In genomic region chr1:214640431-214641213, GRCh38 we compare ENCODE assay signal across 16 cellular contexts. TPM values are rescaled to one million over a fixed set of nuclear protein-coding genes. Genes with fewer than 3 reads are reported as not detected.
DNase-seq lines count a peak whose midpoint lies in the region; ATAC-seq and TF ChIP-seq lines count a peak whose summit lies in the region.
"Had no signal": no experiment of that assay in that cellular context is flagged by ENCODE, and none has a peak within 500 bp of the region (broad histone marks: within the 10 kb centered on the region; RNA-seq: fewer than 3 reads in every experiment).

No MANE protein-coding gene starts in this region.

- POLR2A ChIA-PET in activated naive CD8-positive, alpha-beta T cell treated with anti-CD3 and anti-CD28 coated beads, Interleukin-2, amount 10 ng/mL, durations not matched to agents 7 days and 5 days (lab: Charles Lee), result no interaction called here

- no peaks in the 10 kb centered on the region for H3K27me3 Mint-ChIP-seq in activated naive CD8-positive, alpha-beta T cell treated with anti-CD3 and anti-CD28 coated beads, Interleukin-2, amount 10 ng/mL, durations not matched to agents 7 days and 5 days
- H3K27me3 Mint-ChIP-seq in activated naive CD8-positive, alpha-beta T cell treated with anti-CD3 and anti-CD28 coated beads for 36 hours, result no peaks in the 10 kb centered on the region
- no peaks in the 10 kb centered on the region; the same call in 1 of the 2 replicates for H3K27me3 Mint-ChIP-seq in HFFc6 (ENCODE audit: insufficient read depth)
- no peaks in the 10 kb centered on the region for H3K27me3 Mint-ChIP-seq in stimulated activated naive CD8-positive, alpha-beta T cell treated with anti-CD3 and anti-CD28 coated beads, Interleukin-15, amount 100 ng/mL, for 72 hours
- H3K27me3 Mint-ChIP-seq: B cell; CD4-positive, alpha-beta memory T cell had no signal

- no peaks in the 10 kb centered on the region for H3K27me3 ChIP-seq in effector memory CD4-positive, alpha-beta T cell (replicated peaks; ENCODE audit: control insufficient read depth, insufficient read depth, low read length, poor library complexity, severe bottlenecking)

- TF ChIP-seq CTCF in HFFc6 (IDR thresholded peaks at IDR 0.05), result no peak

- H3K4me1 Mint-ChIP-seq in activated naive CD8-positive, alpha-beta T cell treated with anti-CD3 and anti-CD28 coated beads, Interleukin-2, amount 10 ng/mL, durations not matched to agents 7 days and 5 days, result peaks cover 3% of the 10 kb centered on the region
- H3K4me1 Mint-ChIP-seq in activated naive CD8-positive, alpha-beta T cell treated with anti-CD3 and anti-CD28 coated beads for 36 hours, result peaks cover 21% of the 10 kb centered on the region
- H3K4me1 Mint-ChIP-seq in HFFc6 (ENCODE audit: low read depth), result peaks cover 28% of the 10 kb centered on the region; the same call in 1 of the 2 replicates
- H3K4me1 Mint-ChIP-seq in stimulated activated naive CD8-positive, alpha-beta T cell treated with anti-CD3 and anti-CD28 coated beads, Interleukin-15, amount 100 ng/mL, for 72 hours, result peaks cover 24% of the 10 kb centered on the region
- H3K4me1 Mint-ChIP-seq: B cell had no signal

- H3K4me3 ChIP-seq in effector memory CD4-positive, alpha-beta T cell (ENCODE audit: insufficient read depth, low read depth, low read length, poor library complexity, severe bottlenecking), result peak overlapping the region; percentile 29

- no peaks in the 10 kb centered on the region for H3K9me3 Mint-ChIP-seq in activated naive CD8-positive, alpha-beta T cell treated with anti-CD3 and anti-CD28 coated beads, Interleukin-2, amount 10 ng/mL, durations not matched to agents 7 days and 5 days
- peaks cover 8% of the 10 kb centered on the region for H3K9me3 Mint-ChIP-seq in activated naive CD8-positive, alpha-beta T cell treated with anti-CD3 and anti-CD28 coated beads for 36 hours
- no peaks in the 10 kb centered on the region for H3K9me3 Mint-ChIP-seq in HFFc6
- H3K9me3 Mint-ChIP-seq in stimulated activated naive CD8-positive, alpha-beta T cell treated with anti-CD3 and anti-CD28 coated beads, Interleukin-15, amount 100 ng/mL, for 72 hours, result peaks cover 2 to 12% of the 10 kb centered on the region in 2 donors

- H3K36me3 Mint-ChIP-seq in activated naive CD8-positive, alpha-beta T cell treated with anti-CD3 and anti-CD28 coated beads, Interleukin-2, amount 10 ng/mL, durations not matched to agents 7 days and 5 days, result peaks cover 42% of the 10 kb centered on the region
- peaks cover 44% of the 10 kb centered on the region for H3K36me3 Mint-ChIP-seq in activated naive CD8-positive, alpha-beta T cell treated with anti-CD3 and anti-CD28 coated beads for 36 hours
- H3K36me3 Mint-ChIP-seq in HFFc6 (ENCODE audit: low read depth), result peaks cover 17% of the 10 kb centered on the region
- H3K36me3 Mint-ChIP-seq: CD4-positive, alpha-beta memory T cell had no signal

- peak; percentile 30 for ATAC-seq in activated naive CD8-positive, alpha-beta T cell treated with anti-CD3 and anti-CD28 coated beads, Interleukin-2, amount 10 ng/mL, durations not matched to agents 7 days and 5 days (ENCODE audit: low read depth)
- no peak for ATAC-seq in stimulated activated naive CD8-positive, alpha-beta T cell treated with anti-CD3 and anti-CD28 coated beads, Interleukin-15, amount 100 ng/mL, for 72 hours
- ATAC-seq: Panc1 had no signal

- peaks cover 12% of the 10 kb centered on the region for H3K4me1 ChIP-seq in effector memory CD4-positive, alpha-beta T cell (ENCODE audit: control insufficient read depth, insufficient read depth, low read length, poor library complexity, severe bottlenecking)

- no peak overlapping the region for H3K27ac ChIP-seq in effector memory CD4-positive, alpha-beta T cell (ENCODE audit: insufficient read depth, low read length, poor library complexity, severe bottlenecking)

- H3K36me3 ChIP-seq in effector memory CD4-positive, alpha-beta T cell (ENCODE audit: control insufficient read depth, insufficient read depth, low read length), result no peaks in the 10 kb centered on the region

- H3K9me3 ChIP-seq in effector memory CD4-positive, alpha-beta T cell (ENCODE audit: control insufficient read depth, low read length), result no peaks in the 10 kb centered on the region

- no peak for DNase-seq in activated naive CD8-positive, alpha-beta T cell treated with anti-CD3 and anti-CD28 coated beads, Interleukin-2, amount 10 ng/mL, durations not matched to agents 7 days and 5 days
- no peak for DNase-seq in activated naive CD8-positive, alpha-beta T cell treated with anti-CD3 and anti-CD28 coated beads for 36 hours
- DNase-seq in HFFc6, result peak; percentile 37
- no peak for DNase-seq in effector memory CD4-positive, alpha-beta T cell
- DNase-seq in COLO829 (ENCODE audit: low spot score), result no peak
- DNase-seq in stimulated activated naive CD8-positive, alpha-beta T cell treated with anti-CD3 and anti-CD28 coated beads, Interleukin-15, amount 100 ng/mL, for 72 hours, result no peak
- no peak for DNase-seq in H4 (ENCODE audit: low spot score)
- DNase-seq in hippocampal formation (lab: John Stamatoyannopoulos, UW), result no peak
- DNase-seq: H7, NCI-H1048, NCI-H146, NCI-H2081 treated with DMSO at 0.1 percent for 48 hours, NCI-H524 had no signal

- no peak overlapping the region for H3K4me3 Mint-ChIP-seq in activated naive CD8-positive, alpha-beta T cell treated with anti-CD3 and anti-CD28 coated beads, Interleukin-2, amount 10 ng/mL, durations not matched to agents 7 days and 5 days
- no peak overlapping the region for H3K4me3 Mint-ChIP-seq in activated naive CD8-positive, alpha-beta T cell treated with anti-CD3 and anti-CD28 coated beads for 36 hours
- no peak overlapping the region for H3K4me3 Mint-ChIP-seq in HFFc6
- H3K4me3 Mint-ChIP-seq in stimulated activated naive CD8-positive, alpha-beta T cell treated with anti-CD3 and anti-CD28 coated beads, Interleukin-15, amount 100 ng/mL, for 72 hours, result no peak overlapping the region
- H3K4me3 Mint-ChIP-seq: B cell; CD4-positive, alpha-beta memory T cell had no signal

- no peak overlapping the region for H3K27ac Mint-ChIP-seq in activated naive CD8-positive, alpha-beta T cell treated with anti-CD3 and anti-CD28 coated beads, Interleukin-2, amount 10 ng/mL, durations not matched to agents 7 days and 5 days
- H3K27ac Mint-ChIP-seq in activated naive CD8-positive, alpha-beta T cell treated with anti-CD3 and anti-CD28 coated beads for 36 hours, result no peak overlapping the region
- no peak overlapping the region for H3K27ac Mint-ChIP-seq in HFFc6
- no peak overlapping the region for H3K27ac Mint-ChIP-seq in stimulated activated naive CD8-positive, alpha-beta T cell treated with anti-CD3 and anti-CD28 coated beads, Interleukin-15, amount 100 ng/mL, for 72 hours
- H3K27ac Mint-ChIP-seq: B cell; CD4-positive, alpha-beta memory T cell had no signal

RNA-seq across cellular contexts. Expression of gene CENPF, which starts 37.6 kb away (rescaled TPM):
- total RNA-seq in activated naive CD8-positive, alpha-beta T cell treated with anti-CD3 and anti-CD28 coated beads, Interleukin-2, amount 10 ng/mL, durations not matched to agents 7 days and 5 days, result 100 to 1,000 TPM; 127 to 137 TPM
- total RNA-seq in activated naive CD8-positive, alpha-beta T cell treated with anti-CD3 and anti-CD28 coated beads for 36 hours, result 10 to 100 TPM; 70.6 to 79.4 TPM
- total RNA-seq in HFFc6 (2021; fragmentation: NEBNext Ultra II Directional; extraction: Animal tissue kit (Norgen Biotek cat#: 25700)), result 10 to 100 TPM; 36.8 to 79.2 (median 76.6) TPM
- total RNA-seq in H4 (2014; rRNA removed; shearing (Covaris generic)), result 37.8 and 65.5 TPM in 2 replicates
